25 cellular contexts compared by ENCODE assay signal in genomic region chr22:19184276-19184997, GRCh38. TPM values are rescaled to one million over a fixed set of nuclear protein-coding genes. Genes with fewer than 3 reads are reported as not detected.
"Had no signal": no experiment of that assay in that cellular context is flagged by ENCODE, and none has a peak within 500 bp of the region (broad histone marks: within the 10 kb centered on the region; RNA-seq: fewer than 3 reads in every experiment).

No MANE protein-coding gene starts in this region.

- H3K9me3 ChIP-seq: ascending aorta, breast epithelium, pancreas, right lobe of liver, stomach, upper lobe of left lung had no signal

- H3K27me3 ChIP-seq: ascending aorta, breast epithelium, pancreas, right lobe of liver, stomach, upper lobe of left lung had no signal

- H3K27me3 Mint-ChIP-seq: activated CD4-positive, alpha-beta T cell treated with anti-CD3 and anti-CD28 coated beads for 36 hours had no signal

- H3K36me3 ChIP-seq: ascending aorta, breast epithelium, pancreas, right lobe of liver, upper lobe of left lung had no signal

- ATAC-seq: activated CD4-positive, alpha-beta T cell treated with anti-CD3 and anti-CD28 coated beads for 36 hours; esophagus mucosa; right lobe of liver; stimulated activated effector memory CD8-positive, alpha-beta T cell treated with anti-CD3 and anti-CD28 coated beads, Interleukin-12 subunit alpha, Interleukin-12 subunit beta, amount 100 ng/mL, for 72 hours; WTC11 had no signal

- H3K4me3 ChIP-seq: ascending aorta, breast epithelium, lung, pancreas, right lobe of liver, stomach, upper lobe of left lung had no signal

- H3K36me3 Mint-ChIP-seq: mesothelial cell of epicardium; stimulated activated effector memory CD8-positive, alpha-beta T cell treated with anti-CD3 and anti-CD28 coated beads, Interleukin-12 subunit alpha, Interleukin-12 subunit beta, amount 100 ng/mL, for 72 hours; WTC11 had no signal

- H3K4me3 Mint-ChIP-seq: activated CD4-positive, alpha-beta T cell treated with anti-CD3 and anti-CD28 coated beads for 36 hours; activated T-helper 1 cell treated with anti-CD3 and anti-CD28 coated beads, Interleukin-12 subunit alpha, Interleukin-12 subunit beta, Interleukin-2, Interleukin-4 antibody, amounts not matched to agents 30 ng/mL and 10 ng/mL and 1 ng/mL, durations not matched to agents 14 hours and 24 hours and 36 hours; mesothelial cell of epicardium; stimulated activated effector memory CD8-positive, alpha-beta T cell treated with anti-CD3 and anti-CD28 coated beads, Interleukin-12 subunit alpha, Interleukin-12 subunit beta, amount 100 ng/mL, for 72 hours; T-helper 2 cell treated with Interferon-gamma antibody and Interleukin-4, amounts not matched to agents 5 μg/mL and 100 μg/mL, for 36 hours; WTC11 had no signal

- H3K27ac Mint-ChIP-seq: activated CD4-positive, alpha-beta T cell treated with anti-CD3 and anti-CD28 coated beads for 36 hours; activated T-helper 1 cell treated with anti-CD3 and anti-CD28 coated beads, Interleukin-12 subunit alpha, Interleukin-12 subunit beta, Interleukin-2, Interleukin-4 antibody, amounts not matched to agents 30 ng/mL and 10 ng/mL and 1 ng/mL, durations not matched to agents 14 hours and 24 hours and 36 hours; mesothelial cell of epicardium; stimulated activated effector memory CD8-positive, alpha-beta T cell treated with anti-CD3 and anti-CD28 coated beads, Interleukin-12 subunit alpha, Interleukin-12 subunit beta, amount 100 ng/mL, for 72 hours; T-helper 2 cell treated with Interferon-gamma antibody and Interleukin-4, amounts not matched to agents 5 μg/mL and 100 μg/mL, for 36 hours; WTC11 had no signal

- DNase-seq: activated CD4-positive, alpha-beta T cell treated with anti-CD3 and anti-CD28 coated beads for 36 hours; activated CD4-positive, alpha-beta T cell treated with anti-CD3 and anti-CD28 coated beads, Interleukin-2, amount 50 U/mL, for 48 hours; activated naive CD4-positive, alpha-beta T cell; activated T-cell treated with anti-CD3 and anti-CD28 coated beads for 4 hours; effector CD4-positive, alpha-beta T cell; islet precursor cell; right lobe of liver; small intestine; stimulated activated CD4-positive, alpha-beta T cell treated with anti-CD3 and anti-CD28 coated beads, Interleukin-15, amount 100 ng/mL, for 24 hours; stimulated activated CD4-positive, alpha-beta T cell treated with anti-CD3 and anti-CD28 coated beads, Interleukin-4, amount 100 ng/mL, for 1 hour; stomach had no signal

- H3K27ac ChIP-seq: ascending aorta, breast epithelium, pancreas, right lobe of liver, stomach, upper lobe of left lung had no signal

- H3K9me3 Mint-ChIP-seq: activated T-helper 1 cell treated with anti-CD3 and anti-CD28 coated beads, Interleukin-12 subunit alpha, Interleukin-12 subunit beta, Interleukin-2, Interleukin-4 antibody, amounts not matched to agents 30 ng/mL and 10 ng/mL and 1 ng/mL, durations not matched to agents 14 hours and 24 hours and 36 hours; mesothelial cell of epicardium; stimulated activated effector memory CD8-positive, alpha-beta T cell treated with anti-CD3 and anti-CD28 coated beads, Interleukin-12 subunit alpha, Interleukin-12 subunit beta, amount 100 ng/mL, for 72 hours; T-helper 2 cell treated with Interferon-gamma antibody and Interleukin-4, amounts not matched to agents 5 μg/mL and 100 μg/mL, for 36 hours; WTC11 had no signal

- H3K4me1 ChIP-seq: ascending aorta, breast epithelium, pancreas had no signal

RNA-seq across cellular contexts. Expression of gene GSC2, which starts 34.3 kb away (rescaled TPM):
- total RNA-seq: activated CD4-positive, alpha-beta T cell treated with anti-CD3 and anti-CD28 coated beads for 36 hours; ascending aorta; breast epithelium; esophagus mucosa; lung; mesothelial cell of epicardium; pancreas; right lobe of liver; stomach; upper lobe of left lung had no signal
- polyA plus RNA-seq: lung, neural cell, pancreas, small intestine, stomach had no signal

RNA-seq across cellular contexts. Expression of gene TSSK2, which starts 53.3 kb away (rescaled TPM):
- total RNA-seq: activated CD4-positive, alpha-beta T cell treated with anti-CD3 and anti-CD28 coated beads for 36 hours; activated T-helper 1 cell treated with anti-CD3 and anti-CD28 coated beads, Interleukin-12 subunit alpha, Interleukin-12 subunit beta, Interleukin-2, Interleukin-4 antibody, amounts not matched to agents 30 ng/mL and 10 ng/mL and 1 ng/mL, durations not matched to agents 14 hours and 24 hours and 36 hours; ascending aorta; breast epithelium; esophagus mucosa; mesothelial cell of epicardium; pulmonary artery endothelial cell; right lobe of liver; stomach; temporal lobe; upper lobe of left lung; WTC11 had no signal
- polyA plus RNA-seq: neural cell had no signal
